8 cellular contexts compared by ENCODE assay signal in genomic region chr2:236177967-236178909, GRCh38. TPM values are rescaled to one million over a fixed set of nuclear protein-coding genes. Genes with fewer than 3 reads are reported as not detected.
DNase-seq lines count a peak whose midpoint lies in the region; ATAC-seq and TF ChIP-seq lines count a peak whose summit lies in the region.

No MANE protein-coding gene starts in this region.

- no peak overlapping the region for H3K4ac ChIP-seq in mesenchymal stem cell (ENCODE audit: low read depth in 1 of 2, low read length in 2 of 2)

- H4K91ac ChIP-seq in mesenchymal stem cell (ENCODE audit: low read length), result no peak overlapping the region

- no peak overlapping the region for H2BK12ac ChIP-seq in mesenchymal stem cell (ENCODE audit: low read length in 2 of 2)

- peaks cover 83% of the 10 kb centered on the region for H3K27me3 Mint-ChIP-seq in endodermal cell (ENCODE audit: insufficient read depth)

- H3K9me3 ChIP-seq in endodermal cell (ENCODE audit: control insufficient read depth, low read length), result no peaks in the 10 kb centered on the region
- H3K9me3 ChIP-seq in mesenchymal stem cell (ENCODE audit: control insufficient read depth, low read length), result no peaks in the 10 kb centered on the region
- no peaks in the 10 kb centered on the region for H3K9me3 ChIP-seq in suprapubic skin

- TF ChIP-seq EP300 in suprapubic skin (IDR thresholded peaks at IDR 0.05), result no peak

- no peak overlapping the region for H2AK5ac ChIP-seq in mesenchymal stem cell (ENCODE audit: low read length, severe bottlenecking)

- H3K36me3 ChIP-seq in endodermal cell (ENCODE audit: control insufficient read depth, insufficient read depth, low read length), result no peaks in the 10 kb centered on the region
- H3K36me3 ChIP-seq in mesenchymal stem cell (ENCODE audit: control insufficient read depth in 1 of 2, insufficient read depth in 2 of 2, low read depth in 1 of 2, low read length in 2 of 2), result no peaks in the 10 kb centered on the region
- no peaks in the 10 kb centered on the region for H3K36me3 ChIP-seq in suprapubic skin

- peaks cover under 1% of the 10 kb centered on the region for H3K9me3 Mint-ChIP-seq in endodermal cell

- peak overlapping the region; percentile 36 for H4K8ac ChIP-seq in mesenchymal stem cell (ENCODE audit: low read length)

- H3K36me3 Mint-ChIP-seq in endodermal cell (ENCODE audit: low read depth), result no peaks in the 10 kb centered on the region

- peaks cover 29% of the 10 kb centered on the region for H3K4me1 Mint-ChIP-seq in endodermal cell

- ATAC-seq in HG03469 (IDR thresholded peaks at IDR 0.05; ENCODE audit: unreplicated experiment), result no peak
- ATAC-seq in GM18511 (IDR thresholded peaks at IDR 0.05; ENCODE audit: unreplicated experiment), result no peak

- peak overlapping the region in 1 of 2 experiments; percentile 89 for H3K23ac ChIP-seq in mesenchymal stem cell (ENCODE audit: low read length in 2 of 2)

- WGBS in endodermal cell (ENCODE audit: insufficient coverage in 1 of 2, insufficient read length in 1 of 2), 2 experiments, result 5 to 8% methylated on average over 24 to 69 of the region's 69 CpGs
- WGBS in mesenchymal stem cell, result 2% methylated on average over 53 of the region's 69 CpGs
- WGBS in suprapubic skin, result 3% methylated on average over 57 of the region's 69 CpGs

- peak; percentile 45 for DNase-seq in Caki2 (ENCODE audit: low read depth)
- DNase-seq in HT-29 (ENCODE audit: low spot score), result peak; percentile 66
- DNase-seq in SKM-1 treated with dmso at 0.1 percent for 144 hours (lab: John Stamatoyannopoulos, UW; ENCODE audit: unreplicated experiment), result peak; percentile 60
- DNase-seq in endodermal cell, result peak; percentile 94
- DNase-seq in mesenchymal stem cell, result peak; percentile 55
- DNase-seq in suprapubic skin (ENCODE audit: low spot score in 2 of 2), result peak in 1 of 2 donors; percentile 77

- H3K4me1 ChIP-seq in endodermal cell (ENCODE audit: control insufficient read depth, insufficient read depth, low read length), result peaks cover 12% of the 10 kb centered on the region
- H3K4me1 ChIP-seq in mesenchymal stem cell (ENCODE audit: control insufficient read depth, insufficient read depth, low read depth, low read length), result peaks cover 20% of the 10 kb centered on the region
- H3K4me1 ChIP-seq in suprapubic skin, result peaks cover 28% of the 10 kb centered on the region

- no peak overlapping the region for H3K9ac ChIP-seq in endodermal cell (ENCODE audit: extremely low read depth, low read length, poor library complexity, severe bottlenecking)
- H3K9ac ChIP-seq in mesenchymal stem cell (ENCODE audit: low read length), result peak overlapping the region; percentile 58

- H3K4me3 Mint-ChIP-seq in endodermal cell, result peak overlapping the region; percentile 61

- TF ChIP-seq CTCF in endodermal cell (conservative IDR thresholded peaks at IDR 0.05), result peak; percentile 82
- peak; percentile 48 to 66 for TF ChIP-seq CTCF in suprapubic skin (IDR thresholded peaks at IDR 0.05)

- H2BK5ac ChIP-seq in mesenchymal stem cell (ENCODE audit: low read depth, low read length, poor library complexity, severe bottlenecking), result no peak overlapping the region

- H3K27me3 ChIP-seq in endodermal cell (ENCODE audit: control insufficient read depth, insufficient read depth, low read length, poor library complexity, severe bottlenecking), result peaks cover 82% of the 10 kb centered on the region
- peaks cover 14 to 61% of the 10 kb centered on the region in 2 experiments for H3K27me3 ChIP-seq in mesenchymal stem cell (ENCODE audit: control insufficient read depth in 1 of 2, insufficient read depth in 1 of 2, low read length in 2 of 2)
- peaks cover 91% of the 10 kb centered on the region for H3K27me3 ChIP-seq in suprapubic skin

- peak overlapping the region; percentile 76 for H3K4me2 ChIP-seq in mesenchymal stem cell (ENCODE audit: low read length, poor library complexity, severe bottlenecking)

- H3K4me3 ChIP-seq in endodermal cell (ENCODE audit: low read length), result peak overlapping the region; percentile 80
- H3K4me3 ChIP-seq in mesenchymal stem cell (ENCODE audit: insufficient read depth in 1 of 2, low read depth in 1 of 2, low read length in 2 of 2), result peak overlapping the region; percentile 50 to 73
- H3K4me3 ChIP-seq in suprapubic skin, result peak overlapping the region; percentile 34

- no peaks in the 10 kb centered on the region for H3K79me1 ChIP-seq in mesenchymal stem cell (replicated peaks; ENCODE audit: low read length, poor library complexity, severe bottlenecking)

- no peak overlapping the region for H2BK120ac ChIP-seq in mesenchymal stem cell (ENCODE audit: low read depth, low read length)

- no peak overlapping the region for H3K27ac Mint-ChIP-seq in endodermal cell

- in situ Hi-C loops in Caki2 (cut with HindIII; ENCODE audit: low pct_unique_long_range_greater_than_20kb, low sequenced_read_pairs), result no loop called here

- H2AFZ ChIP-seq in mesenchymal stem cell (ENCODE audit: low read depth, low read length), result no peak overlapping the region

- no peak overlapping the region for H2BK15ac ChIP-seq in mesenchymal stem cell (ENCODE audit: low read depth, poor library complexity, severe bottlenecking)

- no peak overlapping the region for H3K27ac ChIP-seq in endodermal cell (ENCODE audit: low read depth, low read length)
- H3K27ac ChIP-seq in mesenchymal stem cell (ENCODE audit: low read length, poor library complexity, severe bottlenecking), result peak overlapping the region; percentile 53
- H3K27ac ChIP-seq in suprapubic skin, result no peak overlapping the region

- no peak overlapping the region for H3K14ac ChIP-seq in mesenchymal stem cell (ENCODE audit: low read length in 2 of 2)

- H3K18ac ChIP-seq in mesenchymal stem cell (ENCODE audit: low read depth in 1 of 2, low read length in 2 of 2), result no peak overlapping the region

- TF ChIP-seq POLR2A in suprapubic skin (IDR thresholded peaks at IDR 0.05), result no peak

RNA-seq across cellular contexts. Expression of gene GBX2, which starts 10.1 kb away (rescaled TPM):
- 2.9 TPM in 1 of 2 replicates, not detected in the other for total RNA-seq in Caki2 (2014; rRNA removed; shearing (Covaris generic); ENCODE audit: low replicate concordance)
- total RNA-seq in HT-29 (2014; rRNA removed; shearing (Covaris generic)), result not detected in 2 replicates
- total RNA-seq in endodermal cell, result under 1 TPM in 1 of 2 donors, not detected in 1; 0.20 TPM
- polyA plus RNA-seq in endodermal cell (2013, experiment 1 of 2), result 26.5 TPM
- 24.3 TPM for polyA plus RNA-seq in endodermal cell (2013, experiment 2 of 2)
- polyA plus RNA-seq in mesenchymal stem cell (2013, experiment 1 of 2), result not detected
- not detected for polyA plus RNA-seq in mesenchymal stem cell (2013, experiment 2 of 2)
- total RNA-seq in suprapubic skin, result under 1 TPM in 1 of 4 donors, not detected in 3; 0.60 TPM
